In the genomic region with DNA sequence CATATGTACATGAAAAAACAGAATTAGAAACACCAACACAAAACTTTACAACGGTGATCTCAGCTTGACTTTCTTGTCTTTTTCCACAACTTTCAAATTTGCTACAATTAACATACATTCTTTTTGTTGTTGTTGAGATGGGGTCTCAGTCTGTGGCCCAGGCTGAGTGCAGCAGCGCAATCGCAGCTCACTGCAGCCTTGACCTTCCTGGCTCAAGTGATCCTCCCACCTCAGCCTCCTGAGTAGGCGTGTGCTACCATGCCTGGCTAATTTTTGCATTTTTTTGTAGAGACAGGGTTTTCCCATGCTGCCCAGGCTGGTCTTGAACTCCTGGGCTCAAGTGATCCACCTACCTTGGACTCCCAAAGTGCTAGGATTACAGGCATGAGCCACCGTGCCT, we compare ENCODE assay signal across 25 cellular contexts.
DNase-seq lines count a peak whose midpoint lies in the region; ATAC-seq, FAIRE-seq and TF ChIP-seq lines count a peak whose summit lies in the region.
"Had no signal": no experiment of that assay in that cellular context is flagged by ENCODE, and none has a peak within 500 bp of the region (broad histone marks: within the 10 kb centered on the region; RNA-seq: fewer than 3 reads in every experiment).

No MANE protein-coding gene starts in this region.

- TF ChIP-seq CTCF in right atrium auricular region (IDR thresholded peaks at IDR 0.05) (no peak), H1 (IDR thresholded peaks at IDR 0.05; ENCODE audit: control extremely low read depth in 1 of 3, insufficient read depth in 1 of 3, low read depth in 1 of 3, low read length in 3 of 3) (no peak)
- TF ChIP-seq CTCF in CD4-positive, alpha-beta T cell (IDR thresholded peaks at IDR 0.05): no peak

- H3K56ac ChIP-seq in H1 (replicated peaks; ENCODE audit: insufficient read length, low read depth, low read length): no peak overlapping the region

- no peak overlapping the region for H2BK5ac ChIP-seq in H1 (ENCODE audit: low read depth, low read length)
- no peak overlapping the region for H2BK5ac ChIP-seq in mesenchymal stem cell (ENCODE audit: low read depth, low read length, poor library complexity, severe bottlenecking)

- H2AK5ac ChIP-seq in H1 (ENCODE audit: low read depth, low read length) (no peak overlapping the region), mesenchymal stem cell (ENCODE audit: low read length, severe bottlenecking) (no peak overlapping the region)

- H4K5ac ChIP-seq in H1 (ENCODE audit: insufficient read length, low read depth, low read length): no peak overlapping the region

- 82% methylated on average over 5 of the region's 5 CpGs; no CpG with 5 or more reads in 1 of the 2 experiments for WGBS in H1 (ENCODE audit: extremely low coverage in 1 of 2, insufficient coverage in 1 of 2, insufficient read length in 1 of 2, insufficient replicate concordance in 2 of 2, low coverage in 1 of 2, low lambda C conversion rate in 2 of 2, missing lambda C conversion rate in 1 of 2), 2 experiments
- whole genome bisulfite sequencing in mesenchymal stem cell: 96% methylated on average over 4 of the region's 5 CpGs

- no peaks in the 10 kb centered on the region for H3K9me3 Mint-ChIP-seq in CD4-positive, alpha-beta T cell
- H3K9me3 Mint-ChIP-seq: CD8-positive, alpha-beta memory T cell had no signal

- H4K8ac ChIP-seq in H1 (ENCODE audit: extremely low read depth, insufficient read depth, low read length) (no peak overlapping the region), mesenchymal stem cell (ENCODE audit: low read length) (peak overlapping the region; percentile 47)

- no peak overlapping the region for H2BK12ac ChIP-seq in H1 (ENCODE audit: low read depth, low read length)
- H2BK12ac ChIP-seq in mesenchymal stem cell (ENCODE audit: low read length in 2 of 2): no peak overlapping the region

- no peaks in the 10 kb centered on the region for H3K9me3 ChIP-seq in right atrium auricular region
- H3K9me3 ChIP-seq in H1 (ENCODE audit: insufficient read depth in 2 of 2, low read depth in 1 of 2, low read length in 1 of 2): no peaks in the 10 kb centered on the region
- H3K9me3 ChIP-seq in mesenchymal stem cell (ENCODE audit: control insufficient read depth, low read length): no peaks in the 10 kb centered on the region
- no peaks in the 10 kb centered on the region for H3K9me3 ChIP-seq in CD4-positive, alpha-beta T cell (ENCODE audit: control insufficient read depth, low read length)

- no peak overlapping the region for H3K9ac ChIP-seq in H1 (replicated peaks in 1 of 4; ENCODE audit: extremely low read depth in 1 of 4, low read depth in 3 of 4, low read length in 3 of 4)
- no peak overlapping the region for H3K9ac ChIP-seq in mesenchymal stem cell (ENCODE audit: low read length)

- TF ChIP-seq POLR2A in H1 (IDR thresholded peaks at IDR 0.05; ENCODE audit: control extremely low read depth in 1 of 2, low read depth in 2 of 2, low read length in 2 of 2): no peak

- POLR2A ChIA-PET in H1 (lab: Charles Lee; ENCODE audit: partially characterized antibody): interaction anchor here (0.8 to 1.7 kb wide), 2 partner anchors 10 to 89 kb away, joined by 4 to 5 read pairs; no protein-coding TSS in a partner anchor
- POLR2A ChIA-PET in CD4-positive, alpha-beta T cell (lab: Charles Lee): no interaction called here

- H3K4me1 Mint-ChIP-seq in CD4-positive, alpha-beta T cell (ENCODE audit: low read depth): no peaks in the 10 kb centered on the region
- H3K4me1 Mint-ChIP-seq: CD8-positive, alpha-beta memory T cell had no signal

- H2BK15ac ChIP-seq in H1 (ENCODE audit: low read length) (no peak overlapping the region), mesenchymal stem cell (ENCODE audit: low read depth, poor library complexity, severe bottlenecking) (peak overlapping the region; percentile 16)

- no peak overlapping the region for H3K4me3 Mint-ChIP-seq in CD4-positive, alpha-beta T cell
- H3K4me3 Mint-ChIP-seq: CD8-positive, alpha-beta memory T cell had no signal

- no peaks in the 10 kb centered on the region for H3K23me2 ChIP-seq in H1 (ENCODE audit: low read depth, low read length)

- H3K18ac ChIP-seq in H1 (ENCODE audit: extremely low read depth, low read length): no peak overlapping the region
- no peak overlapping the region for H3K18ac ChIP-seq in mesenchymal stem cell (ENCODE audit: low read depth in 1 of 2, low read length in 2 of 2)

- peak overlapping the region; percentile 25; the same call in 1 of the 2 replicates for H2BK20ac ChIP-seq in H1 (ENCODE audit: low read length)

- H3K4me2 ChIP-seq in H1 (ENCODE audit: insufficient read depth in 1 of 2, low read depth in 2 of 2, low read length in 2 of 2): no peak overlapping the region
- H3K4me2 ChIP-seq in mesenchymal stem cell (ENCODE audit: low read length, poor library complexity, severe bottlenecking): no peak overlapping the region

- no peak for DNase-seq in right atrium auricular region (ENCODE audit: low spot score)
- no peak for DNase-seq in cardiac septum (ENCODE audit: low spot score)
- DNase-seq in H1 (ENCODE audit: low read depth in 1 of 2, low spot score in 2 of 2): no peak
- DNase-seq in mesenchymal stem cell: no peak
- no peak for DNase-seq in stimulated activated CD4-positive, alpha-beta T cell treated with anti-CD3 and anti-CD28 coated beads, Interleukin-2, amount 100 ng/mL, for 48 hours
- DNase-seq in ureter (ENCODE audit: low spot score): no peak
- DNase-seq in CD4-positive, alpha-beta T cell: no peak
- DNase-seq: CD8-positive, alpha-beta memory T cell; DMS 273 treated with DMSO at 0.1 percent for 48 hours; DMS79; EL; GDM1; GOT3; HCEC 1CT; Karpas-422; NCI-H1417 treated with DMSO at 0.1 percent for 48 hours; NCI-H187; NCI-H2081 treated with DMSO at 0.1 percent for 48 hours; NCI-H2171; NCI-H510A; SIG-M5 had no signal

- H4K91ac ChIP-seq in H1 (replicated peaks; ENCODE audit: insufficient read length, low read length): no peak overlapping the region
- H4K91ac ChIP-seq in mesenchymal stem cell (ENCODE audit: low read length): no peak overlapping the region

- H3K27ac Mint-ChIP-seq in CD4-positive, alpha-beta T cell: no peak overlapping the region

- peaks cover 2% of the 10 kb centered on the region for H3K27me3 Mint-ChIP-seq in CD4-positive, alpha-beta T cell

- H3K36me3 ChIP-seq in right atrium auricular region (no peaks in the 10 kb centered on the region), H1 (ENCODE audit: control insufficient read depth in 2 of 4, insufficient read depth in 4 of 4, low read length in 3 of 4) (no peaks in the 10 kb centered on the region), mesenchymal stem cell (ENCODE audit: control insufficient read depth in 1 of 2, insufficient read depth in 2 of 2, low read depth in 1 of 2, low read length in 2 of 2) (no peaks in the 10 kb centered on the region)

- no peaks in the 10 kb centered on the region for H3K36me3 Mint-ChIP-seq in CD4-positive, alpha-beta T cell (ENCODE audit: low read depth)
- H3K36me3 Mint-ChIP-seq: CD8-positive, alpha-beta memory T cell had no signal

- H2BK120ac ChIP-seq in H1 (replicated peaks; ENCODE audit: low read depth, low read length) (no peak overlapping the region), mesenchymal stem cell (ENCODE audit: low read depth, low read length) (no peak overlapping the region)

- no peak overlapping the region for H2AFZ ChIP-seq in H1 (ENCODE audit: low read length)
- H2AFZ ChIP-seq in mesenchymal stem cell (ENCODE audit: low read depth, low read length): no peak overlapping the region

- TF ChIP-seq EP300 in H1 (IDR thresholded peaks at IDR 0.05; ENCODE audit: borderline replicate concordance in 1 of 2, low read depth in 2 of 2, low read length in 2 of 2): no peak

- H3K4me1 ChIP-seq in right atrium auricular region (peaks cover 0 to 28% of the 10 kb centered on the region in 2 donors), H1 (replicated peaks in 1 of 4; ENCODE audit: control insufficient read depth in 3 of 4, insufficient read depth in 4 of 4, low read length in 3 of 4) (no peaks in the 10 kb centered on the region; a peak in 2 of 7 replicates), mesenchymal stem cell (ENCODE audit: control insufficient read depth, insufficient read depth, low read depth, low read length) (peaks cover 15% of the 10 kb centered on the region)

- intact Hi-C loops in cardiac septum (cut with DNase I): no loop called here
- intact Hi-C loops in CD4-positive, alpha-beta T cell (cut with DNase I, micrococcal nuclease): no loop called here

- no peak for FAIRE-seq in H1 (lab: Jason Lieb, UNC)
- FAIRE-seq: GM12891 had no signal

- H4K20me1 ChIP-seq in H1 (replicated peaks in 1 of 2; ENCODE audit: control insufficient read depth in 1 of 2, insufficient read depth in 2 of 2, low read length in 2 of 2): no peaks in the 10 kb centered on the region

- no peak for TF ChIP-seq RAD21 in H1 (IDR thresholded peaks at IDR 0.05 in 1 of 2, conservative IDR thresholded peaks at IDR 0.05 in 1 of 2; ENCODE audit: low read depth in 2 of 2, low read length in 2 of 2)

- ATAC-seq in CD4-positive, alpha-beta T cell (ENCODE audit: poor library complexity): no peak
- ATAC-seq in HG02798 (IDR thresholded peaks at IDR 0.05; ENCODE audit: poor library complexity, unreplicated experiment): no peak

- CTCF ChIA-PET in H1 (lab: Charles Lee; ENCODE audit: partially characterized antibody): interaction anchor here (1.5 kb wide), 1 partner anchor 34 kb away, joined by 3 read pairs; no protein-coding TSS in a partner anchor
- CTCF ChIA-PET in CD4-positive, alpha-beta T cell (lab: Charles Lee): no interaction called here

- no peak overlapping the region for H3K23ac ChIP-seq in H1 (ENCODE audit: insufficient read length)
- no peak overlapping the region for H3K23ac ChIP-seq in mesenchymal stem cell (ENCODE audit: low read length in 2 of 2)

- H3K79me1 ChIP-seq in H1 (ENCODE audit: low read depth, low read length) (no peaks in the 10 kb centered on the region; the same call in 1 of the 2 replicates), mesenchymal stem cell (replicated peaks; ENCODE audit: low read length, poor library complexity, severe bottlenecking) (no peaks in the 10 kb centered on the region)

- H3K79me2 ChIP-seq in H1 (ENCODE audit: control insufficient read depth in 1 of 2, insufficient read depth in 2 of 2, low read length in 2 of 2): no peaks in the 10 kb centered on the region

- no peak overlapping the region for H3K14ac ChIP-seq in H1 (ENCODE audit: insufficient read length)
- H3K14ac ChIP-seq in mesenchymal stem cell (ENCODE audit: low read length in 2 of 2): no peak overlapping the region

- H3K4me3 ChIP-seq in right atrium auricular region (no peak overlapping the region), H1 (ENCODE audit: extremely low read depth in 1 of 4, insufficient read depth in 2 of 4, low read depth in 3 of 4, low read length in 4 of 4) (no peak overlapping the region), mesenchymal stem cell (ENCODE audit: insufficient read depth in 1 of 2, low read depth in 1 of 2, low read length in 2 of 2) (no peak overlapping the region)
- H3K4me3 ChIP-seq: SK-N-MC had no signal

- no peaks in the 10 kb centered on the region for H3K27me3 ChIP-seq in right atrium auricular region
- H3K27me3 ChIP-seq in H1 (replicated peaks in 1 of 4; ENCODE audit: control insufficient read depth in 3 of 4, extremely low read depth in 1 of 4, insufficient read depth in 3 of 4, low read length in 3 of 4): no peaks in the 10 kb centered on the region
- H3K27me3 ChIP-seq in mesenchymal stem cell (ENCODE audit: control insufficient read depth in 1 of 2, insufficient read depth in 1 of 2, low read length in 2 of 2): peaks cover 0 to 15% of the 10 kb centered on the region in 2 experiments
- H3K27me3 ChIP-seq in CD4-positive, alpha-beta T cell (ENCODE audit: control insufficient read depth, insufficient read depth, low read length): no peaks in the 10 kb centered on the region

- H3K27ac ChIP-seq in right atrium auricular region: peak overlapping the region; percentile 76 to 82
- no peak overlapping the region for H3K27ac ChIP-seq in H1 (ENCODE audit: low read depth, low read length)
- H3K27ac ChIP-seq in mesenchymal stem cell (ENCODE audit: low read length, poor library complexity, severe bottlenecking): no peak overlapping the region
- no peak overlapping the region for H3K27ac ChIP-seq in CD4-positive, alpha-beta T cell (ENCODE audit: low read depth, low read length)
- H3K27ac ChIP-seq: RWPE1, SK-N-MC had no signal

- H3K4ac ChIP-seq in H1 (replicated peaks; ENCODE audit: insufficient read length, low read depth, low read length) (no peak overlapping the region), mesenchymal stem cell (ENCODE audit: low read depth in 1 of 2, low read length in 2 of 2) (no peak overlapping the region)

Comparison
In these comparisons a context has a peak if more than half of its experiments do, and no peak if none do; other contexts are left out.
1. H3K27ac ChIP-seq: peak in right atrium auricular region (2 of 2); none in H1 (single experiment), mesenchymal stem cell (single experiment) and CD4-positive, alpha-beta T cell (single experiment).